Comparison of ENCODE assay signal across 8 cellular contexts in genomic region chr12:52005903-52006703, GRCh38. TPM values are rescaled to one million over a fixed set of nuclear protein-coding genes. Genes with fewer than 3 reads are reported as not detected.
DNase-seq lines count a peak whose midpoint lies in the region; ATAC-seq and TF ChIP-seq lines count a peak whose summit lies in the region.

No MANE protein-coding gene starts in this region.

- H3K27ac Mint-ChIP-seq in CD8-positive, alpha-beta memory T cell, result peak overlapping the region; percentile 78 to 93 (median 88)

- H3K9me3 ChIP-seq in CD8-positive, alpha-beta memory T cell (ENCODE audit: low read length), result no peaks in the 10 kb centered on the region
- H3K9me3 ChIP-seq in ascending aorta (no peaks in the 10 kb centered on the region), suprapubic skin (no peaks in the 10 kb centered on the region)

- no peak for TF ChIP-seq EP300 in suprapubic skin (IDR thresholded peaks at IDR 0.05)

- peaks cover 6% of the 10 kb centered on the region for H3K36me3 ChIP-seq in CD8-positive, alpha-beta memory T cell (ENCODE audit: insufficient read depth, low read length)
- H3K36me3 ChIP-seq in ascending aorta (no peaks in the 10 kb centered on the region), suprapubic skin (no peaks in the 10 kb centered on the region)

- H3K9me3 Mint-ChIP-seq in CD8-positive, alpha-beta memory T cell, result no peaks in the 10 kb centered on the region

- CTCF ChIA-PET in CD8-positive, alpha-beta memory T cell (lab: Charles Lee), result interaction anchor here (0.8 to 21.9 kb wide), 4 partner anchors 13 to 26 kb away, joined by 3 to 488 read pairs (median 16); no protein-coding TSS in a partner anchor

- peaks cover 13 to 24% (median 15%) of the 10 kb centered on the region in 3 donors for H3K4me1 Mint-ChIP-seq in CD8-positive, alpha-beta memory T cell

- H3K4me3 Mint-ChIP-seq in CD8-positive, alpha-beta memory T cell, result peak overlapping the region; percentile 84 to 91 (median 86)

- POLR2A ChIA-PET in CD8-positive, alpha-beta memory T cell (lab: Charles Lee), result interaction anchor here (0.9 to 2.5 kb wide), 4 partner anchors 8 to 64 kb away, joined by 3 to 10 read pairs (median 6); partner anchors contain the start of gene ATG101

- WGBS in suprapubic skin, result 36% methylated on average over 28 of the region's 28 CpGs

- no peak for TF ChIP-seq CTCF in ascending aorta (IDR thresholded peaks at IDR 0.05)
- TF ChIP-seq CTCF in suprapubic skin (IDR thresholded peaks at IDR 0.05), result no peak

- H3K36me3 Mint-ChIP-seq in CD8-positive, alpha-beta memory T cell, result peaks cover 0 to 14% (median 0%) of the 10 kb centered on the region in 3 donors

- TF ChIP-seq POLR2A in suprapubic skin (IDR thresholded peaks at IDR 0.05), result no peak

- H3K4me1 ChIP-seq in CD8-positive, alpha-beta memory T cell (ENCODE audit: insufficient read depth, low read length), result peaks cover 19% of the 10 kb centered on the region
- H3K4me1 ChIP-seq in ascending aorta (peaks cover 0 to 17% of the 10 kb centered on the region in 2 donors), suprapubic skin (peaks cover 53% of the 10 kb centered on the region)

- H3K4me3 ChIP-seq in CD8-positive, alpha-beta memory T cell (ENCODE audit: low read length), result no peak overlapping the region
- H3K4me3 ChIP-seq in ascending aorta (peak overlapping the region; percentile 61 to 82), suprapubic skin (peak overlapping the region; percentile 79)

- no peak overlapping the region for H3K27ac ChIP-seq in CD8-positive, alpha-beta memory T cell (ENCODE audit: low read depth, low read length)
- peak overlapping the region; percentile 68 to 77 for H3K27ac ChIP-seq in ascending aorta
- peak overlapping the region; percentile 90 for H3K27ac ChIP-seq in suprapubic skin

- no peaks in the 10 kb centered on the region for H3K27me3 ChIP-seq in CD8-positive, alpha-beta memory T cell (ENCODE audit: insufficient read depth, low read length, poor library complexity, severe bottlenecking)
- H3K27me3 ChIP-seq in ascending aorta, result no peaks in the 10 kb centered on the region
- H3K27me3 ChIP-seq in suprapubic skin, result no peaks in the 10 kb centered on the region

- ATAC-seq in GM21390 (IDR thresholded peaks at IDR 0.05; ENCODE audit: unreplicated experiment) (peak; percentile 58), left lobe of liver (peak; percentile 21)

- DNase-seq in CD8-positive, alpha-beta memory T cell, result peak in 1 of 5 donors; percentile 17
- DNase-seq in MV-4-11 (lab: John Stamatoyannopoulos, UW) (peak; percentile 91), ascending aorta (ENCODE audit: low spot score in 2 of 2) (peak; percentile 72 to 85), left lobe of liver (ENCODE audit: low spot score) (no peak), suprapubic skin (ENCODE audit: low spot score in 2 of 2) (peak in 1 of 2 donors; percentile 85), NCI-H1092 (lab: John Stamatoyannopoulos, UW) (no peak)
- DNase-seq in stimulated activated CD4-positive, alpha-beta T cell treated with anti-CD3 and anti-CD28 coated beads, Interleukin-4, amount 100 ng/mL, for 4 hours, result no peak

- H3K27me3 Mint-ChIP-seq in CD8-positive, alpha-beta memory T cell, result peaks cover 5 to 11% of the 10 kb centered on the region in 2 donors

- intact Hi-C loops in ascending aorta (cut with DNase I), result loop anchor here (1.0 kb wide), 1 partner anchor 17 kb away; no protein-coding TSS in a partner anchor

RNA-seq across cellular contexts. Expression of gene TAMALIN, which starts 0.6 kb away (rescaled TPM):
- 1 to 10 TPM; 7.3 to 8.4 TPM for total RNA-seq in CD8-positive, alpha-beta memory T cell
- 1.4 TPM for polyA plus RNA-seq in CD8-positive, alpha-beta memory T cell
- total RNA-seq in ascending aorta (32.6 TPM), left lobe of liver (5.5 TPM), suprapubic skin (10 to 100 TPM; 11.5 to 14.5 (median 12.5) TPM)

RNA-seq across cellular contexts. Expression of gene NR4A1, which starts 45.1 kb away (rescaled TPM):
- total RNA-seq in CD8-positive, alpha-beta memory T cell, result 10 to 100 TPM; 20.4 to 23.4 TPM
- 0.84 TPM for polyA plus RNA-seq in CD8-positive, alpha-beta memory T cell
- 722 TPM for total RNA-seq in ascending aorta
- total RNA-seq in left lobe of liver, result 5.4 TPM
- total RNA-seq in suprapubic skin, result 100 to 1,000 TPM; 141 to 775 (median 422) TPM

RNA-seq across cellular contexts. Expression of gene ACVR1B, which starts 54.6 kb away (rescaled TPM):
- 1 to 10 TPM; 7.8 to 8.7 TPM for total RNA-seq in CD8-positive, alpha-beta memory T cell
- polyA plus RNA-seq in CD8-positive, alpha-beta memory T cell, result 1.3 TPM
- total RNA-seq in ascending aorta, result 18.7 TPM
- 28.0 TPM for total RNA-seq in left lobe of liver
- total RNA-seq in suprapubic skin, result 100 to 1,000 TPM in 1 of 4 donors, 10 to 100 TPM in 3; 40.5 to 103 (median 57.3) TPM

Comparison
In these comparisons a context has a peak if more than half of its experiments do, and no peak if none do; other contexts are left out.
1. DNase-seq: peak in MV-4-11 (single experiment) and ascending aorta (2 of 2); none in left lobe of liver (single experiment), stimulated activated CD4-positive, alpha-beta T cell treated with anti-CD3 and anti-CD28 coated beads, Interleukin-4, amount 100 ng/mL, for 4 hours (0 of 2) and NCI-H1092 (single experiment).
2. RNA of gene NR4A1, which starts 45.1 kb away (total RNA-seq): 722 TPM in ascending aorta (single experiment) and 141 to 775 TPM in suprapubic skin; 20.4 to 23.4 TPM in CD8-positive, alpha-beta memory T cell and 5.4 TPM in left lobe of liver (single experiment); every median in the first group is over 4 times any median in the second.